10 cellular contexts compared by ENCODE assay signal in the genomic region with DNA sequence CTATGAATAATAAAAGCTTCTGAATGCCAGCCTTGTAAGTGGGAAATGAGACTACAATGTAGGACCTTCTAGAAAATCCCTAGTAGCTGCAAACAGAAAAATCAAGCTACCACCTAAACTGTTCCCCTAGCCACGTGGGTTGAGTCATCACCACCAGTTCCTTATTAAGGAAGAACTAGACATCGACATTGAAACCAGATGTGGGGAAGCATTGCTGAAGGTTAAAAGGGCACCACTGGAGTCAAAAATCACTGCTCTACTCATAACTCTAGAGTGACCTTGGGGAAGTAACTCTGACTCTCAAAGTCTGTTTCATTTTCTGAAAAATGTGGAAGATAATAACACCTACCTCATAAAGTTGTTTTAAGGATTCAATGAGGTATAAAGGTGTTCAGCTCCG. TPM values are rescaled to one million over a fixed set of nuclear protein-coding genes. Genes with fewer than 3 reads are reported as not detected.
DNase-seq lines count a peak whose midpoint lies in the region; ATAC-seq, FAIRE-seq and TF ChIP-seq lines count a peak whose summit lies in the region.
"Had no signal": no experiment of that assay in that cellular context is flagged by ENCODE, and none has a peak within 500 bp of the region (broad histone marks: within the 10 kb centered on the region; RNA-seq: fewer than 3 reads in every experiment).

No MANE protein-coding gene starts in this region.

- no peak for TF ChIP-seq CTCF in astrocyte (IDR thresholded peaks at IDR 0.05; ENCODE audit: insufficient read depth, low read depth, low read length)
- no peak for TF ChIP-seq CTCF in vagina (IDR thresholded peaks at IDR 0.05)
- no peak for TF ChIP-seq CTCF in kidney (IDR thresholded peaks at IDR 0.05; ENCODE audit: borderline replicate concordance, extremely low read depth, insufficient read depth)

- H3K36me3 Mint-ChIP-seq in astrocyte (ENCODE audit: low read depth, unreplicated experiment) = no peaks in the 10 kb centered on the region
- H3K36me3 Mint-ChIP-seq in T-helper 2 cell treated with Interferon-gamma antibody and Interleukin-4, amounts not matched to agents 5 μg/mL and 100 μg/mL, for 36 hours (ENCODE audit: low read depth) = no peaks in the 10 kb centered on the region

- H3K4me3 ChIP-seq in astrocyte (ENCODE audit: insufficient read depth, low read depth, low read length) (no peak overlapping the region), vagina (no peak overlapping the region), kidney (ENCODE audit: low read length in 2 of 2) (no peak overlapping the region)
- H3K4me3 ChIP-seq: SK-N-MC had no signal

- H3K27ac ChIP-seq in astrocyte (ENCODE audit: low read depth, low read length) (no peak overlapping the region), vagina (peak overlapping the region; percentile 43), kidney (ENCODE audit: low read depth in 2 of 2, low read length in 2 of 2) (no peak overlapping the region)
- H3K27ac ChIP-seq: SK-N-MC had no signal

- H4K20me1 ChIP-seq in astrocyte (ENCODE audit: insufficient read depth, low read length) = no peaks in the 10 kb centered on the region

- peak; percentile 27 for DNase-seq in stimulated activated CD4-positive, alpha-beta T cell treated with anti-CD3 and anti-CD28 coated beads, Interleukin-15, amount 100 ng/mL, for 24 hours
- no peak for DNase-seq in stimulated activated CD4-positive, alpha-beta T cell treated with anti-CD3 and anti-CD28 coated beads, Interleukin-2, amount 100 ng/mL, for 48 hours
- DNase-seq in astrocyte (ENCODE audit: low read depth) = peak; percentile 32
- DNase-seq in vagina (ENCODE audit: extremely low spot score in 2 of 2) = no peak
- no peak for DNase-seq in kidney
- no peak for DNase-seq in T-helper 2 cell treated with Interferon-gamma antibody and Interleukin-4, amounts not matched to agents 5 μg/mL and 100 μg/mL, for 36 hours (ENCODE audit: low spot score)
- DNase-seq: CD4-positive, alpha-beta T cell had no signal

- H3K27ac Mint-ChIP-seq in astrocyte (ENCODE audit: unreplicated experiment) = no peak overlapping the region
- no peak overlapping the region for H3K27ac Mint-ChIP-seq in T-helper 2 cell treated with Interferon-gamma antibody and Interleukin-4, amounts not matched to agents 5 μg/mL and 100 μg/mL, for 36 hours
- H3K27ac Mint-ChIP-seq: CD4-positive, alpha-beta T cell had no signal

- intact Hi-C loops in vagina (cut with DNase I) (no loop called here), kidney (cut with DNase I) (no loop called here)

- FAIRE-seq in astrocyte (lab: Jason Lieb, UNC) (no peak), kidney (lab: Jason Lieb, UNC) (no peak)

- peaks cover 15% of the 10 kb centered on the region for H3K4me1 Mint-ChIP-seq in astrocyte (ENCODE audit: low read depth, unreplicated experiment)
- peaks cover 5% of the 10 kb centered on the region for H3K4me1 Mint-ChIP-seq in T-helper 2 cell treated with Interferon-gamma antibody and Interleukin-4, amounts not matched to agents 5 μg/mL and 100 μg/mL, for 36 hours (ENCODE audit: low read depth)

- H3K79me2 ChIP-seq in astrocyte (ENCODE audit: insufficient read depth, low read length) = no peaks in the 10 kb centered on the region

- H3K9ac ChIP-seq in astrocyte (ENCODE audit: low read length) = no peak overlapping the region
- no peak overlapping the region for H3K9ac ChIP-seq in kidney (ENCODE audit: low read length in 2 of 2)

- no peak overlapping the region for H3K4me3 Mint-ChIP-seq in astrocyte (ENCODE audit: unreplicated experiment)
- no peak overlapping the region for H3K4me3 Mint-ChIP-seq in T-helper 2 cell treated with Interferon-gamma antibody and Interleukin-4, amounts not matched to agents 5 μg/mL and 100 μg/mL, for 36 hours
- H3K4me3 Mint-ChIP-seq: CD4-positive, alpha-beta T cell had no signal

- peaks cover 3% of the 10 kb centered on the region for H3K4me1 ChIP-seq in astrocyte (ENCODE audit: insufficient read depth, low read length)
- H3K4me1 ChIP-seq in vagina = peaks cover 26% of the 10 kb centered on the region
- peaks cover 4 to 6% of the 10 kb centered on the region in 2 donors for H3K4me1 ChIP-seq in kidney (ENCODE audit: control insufficient read depth in 1 of 2, insufficient read depth in 1 of 2, low read depth in 1 of 2, low read length in 2 of 2)

- H2AFZ ChIP-seq in astrocyte (ENCODE audit: low read depth, low read length) = no peak overlapping the region

- H3K9me3 ChIP-seq in astrocyte (ENCODE audit: insufficient read depth, low read depth, low read length) (no peaks in the 10 kb centered on the region), vagina (no peaks in the 10 kb centered on the region), kidney (ENCODE audit: control insufficient read depth in 1 of 2, low read length in 2 of 2) (no peaks in the 10 kb centered on the region)

- ATAC-seq in HG03175 (IDR thresholded peaks at IDR 0.05; ENCODE audit: unreplicated experiment) = peak; percentile 73
- ATAC-seq in HG03139 (IDR thresholded peaks at IDR 0.05; ENCODE audit: unreplicated experiment) = no peak

- no peaks in the 10 kb centered on the region for H3K9me3 Mint-ChIP-seq in astrocyte (ENCODE audit: unreplicated experiment)
- H3K9me3 Mint-ChIP-seq in T-helper 2 cell treated with Interferon-gamma antibody and Interleukin-4, amounts not matched to agents 5 μg/mL and 100 μg/mL, for 36 hours = no peaks in the 10 kb centered on the region
- H3K9me3 Mint-ChIP-seq: CD4-positive, alpha-beta T cell had no signal

- H3K27me3 Mint-ChIP-seq in astrocyte (ENCODE audit: low read depth, unreplicated experiment) = no peaks in the 10 kb centered on the region
- peaks cover 5% of the 10 kb centered on the region for H3K27me3 Mint-ChIP-seq in T-helper 2 cell treated with Interferon-gamma antibody and Interleukin-4, amounts not matched to agents 5 μg/mL and 100 μg/mL, for 36 hours (ENCODE audit: low read depth)
- H3K27me3 Mint-ChIP-seq: CD4-positive, alpha-beta T cell had no signal

- no peak for TF ChIP-seq POLR2A in vagina (IDR thresholded peaks at IDR 0.05)

- H3K4me2 ChIP-seq in astrocyte (ENCODE audit: low read length) = no peak overlapping the region

- no peaks in the 10 kb centered on the region for H3K36me3 ChIP-seq in astrocyte (ENCODE audit: insufficient read depth, low read length)
- H3K36me3 ChIP-seq in vagina = no peaks in the 10 kb centered on the region
- H3K36me3 ChIP-seq in kidney (ENCODE audit: control insufficient read depth in 1 of 2, insufficient read depth in 2 of 2, low read length in 2 of 2) = no peaks in the 10 kb centered on the region

- no peaks in the 10 kb centered on the region for H3K27me3 ChIP-seq in astrocyte (ENCODE audit: insufficient read depth, low read length)
- no peaks in the 10 kb centered on the region for H3K27me3 ChIP-seq in vagina

RNA-seq across cellular contexts. Expression of a gene that starts 9.4 kb away (rescaled TPM):
- 148 and 156 TPM in 2 replicates for total RNA-seq in astrocyte
- 124 TPM for total RNA-seq in vagina
- total RNA-seq in kidney = 64.8 TPM
- 78.3 TPM for polyA plus RNA-seq in kidney (ENCODE audit: insufficient read depth, low read depth, low replicate concordance)

RNA-seq across cellular contexts. Expression of a gene that starts 38.2 kb away (rescaled TPM):
- 69.4 and 73.4 TPM in 2 replicates for total RNA-seq in astrocyte
- 24.1 TPM for total RNA-seq in vagina
- 53.6 TPM for total RNA-seq in kidney
- 22.7 TPM for polyA plus RNA-seq in kidney (ENCODE audit: insufficient read depth, low read depth, low replicate concordance)

RNA-seq across cellular contexts. Expression of a gene that starts 53.7 kb away (rescaled TPM):
- 1.6 and 2.4 TPM in 2 replicates for total RNA-seq in astrocyte
- total RNA-seq in vagina = 6.6 TPM
- total RNA-seq in kidney = 1.2 TPM
- polyA plus RNA-seq in kidney (ENCODE audit: insufficient read depth, low read depth, low replicate concordance) = 2.1 TPM

RNA-seq across cellular contexts. Expression of a gene that starts 59.2 kb away (rescaled TPM):
- 16.6 and 18.7 TPM in 2 replicates for total RNA-seq in astrocyte
- 9.6 TPM for total RNA-seq in vagina
- total RNA-seq in kidney = 19.6 TPM
- 26.2 TPM for polyA plus RNA-seq in kidney (ENCODE audit: insufficient read depth, low read depth, low replicate concordance)

Comparison
In these comparisons a context has a peak if more than half of its experiments do, and no peak if none do; other contexts are left out.
1. DNase-seq: peak in stimulated activated CD4-positive, alpha-beta T cell treated with anti-CD3 and anti-CD28 coated beads, Interleukin-15, amount 100 ng/mL, for 24 hours (single experiment) and astrocyte (single experiment); none in stimulated activated CD4-positive, alpha-beta T cell treated with anti-CD3 and anti-CD28 coated beads, Interleukin-2, amount 100 ng/mL, for 48 hours (0 of 2), vagina (0 of 2), kidney (single experiment) and T-helper 2 cell treated with Interferon-gamma antibody and Interleukin-4, amounts not matched to agents 5 μg/mL and 100 μg/mL, for 36 hours (single experiment).